Comparison of ENCODE assay signal across 8 cellular contexts in genomic region chr12:45989857-45990467, GRCh38. TPM values are rescaled to one million over a fixed set of nuclear protein-coding genes. Genes with fewer than 3 reads are reported as not detected.
DNase-seq lines count a peak whose midpoint lies in the region; ATAC-seq, FAIRE-seq and TF ChIP-seq lines count a peak whose summit lies in the region.

No MANE protein-coding gene starts in this region.

- DNase-seq in GM12865 (ENCODE audit: low read depth) (peak; percentile 72), H54 (ENCODE audit: insufficient read length, low spot score) (peak; percentile 23), LNCaP clone FGC (ENCODE audit: low read depth) (no peak), cardiac fibroblast (ENCODE audit: low read depth in 2 of 2) (peak in 1 of 2 donors; percentile 51), left lobe of liver (ENCODE audit: low spot score) (peak; percentile 86), GM19239 (ENCODE audit: insufficient read length, low spot score) (no peak)
- peak; percentile 42 to 45 for DNase-seq in stimulated activated CD4-positive, alpha-beta T cell treated with anti-CD3 and anti-CD28 coated beads, Interleukin-2, amount 100 ng/mL, for 48 hours

- TF ChIP-seq CTCF in GM12865 (IDR thresholded peaks at IDR 0.05; ENCODE audit: insufficient read depth, low read depth, low read length, missing control alignments) (no peak), LNCaP clone FGC (IDR thresholded peaks at IDR 0.05; ENCODE audit: control insufficient read depth, extremely low read depth, insufficient read depth) (no peak), WI38 (IDR thresholded peaks at IDR 0.05; ENCODE audit: low read depth, low read length) (no peak), cardiac fibroblast (IDR thresholded peaks at IDR 0.05; ENCODE audit: low read depth, low read length) (no peak)

- peak; percentile 45; the same call in 1 of the 2 replicates for TF ChIP-seq POLR2A in H54 (IDR thresholded peaks at IDR 0.05; ENCODE audit: low read depth, low read length)

- FAIRE-seq in H54 (lab: Jason Lieb, UNC) (no peak), GM19239 (lab: Jason Lieb, UNC) (no peak)

- H3K4me3 ChIP-seq in GM12865 (ENCODE audit: low read depth, low read length) (peak overlapping the region; percentile 74), LNCaP clone FGC (ENCODE audit: low read depth, low read length) (peak overlapping the region; percentile 89), WI38 (ENCODE audit: low read depth, low read length) (peak overlapping the region; percentile 89), cardiac fibroblast (replicated peaks in 1 of 2; ENCODE audit: low read depth in 2 of 2, low read length in 2 of 2) (peak overlapping the region; percentile 94 to 96)

- ATAC-seq in left lobe of liver, result peak; percentile 42

RNA-seq across cellular contexts. Expression of gene SCAF11, which starts 0.4 kb away (rescaled TPM):
- 45.7 TPM for total RNA-seq in left lobe of liver

Comparison
In these comparisons a context has a peak if more than half of its experiments do, and no peak if none do; other contexts are left out.
1. DNase-seq: peak in GM12865 (single experiment), H54 (single experiment), left lobe of liver (single experiment) and stimulated activated CD4-positive, alpha-beta T cell treated with anti-CD3 and anti-CD28 coated beads, Interleukin-2, amount 100 ng/mL, for 48 hours (2 of 2); none in LNCaP clone FGC (single experiment) and GM19239 (single experiment).
2. Peak in every context shown above with its lines, with median percentiles within 50 percentile points of each other: H3K4me3 ChIP-seq.